ENCODE assay signal across 21 cellular contexts in the genomic region with DNA sequence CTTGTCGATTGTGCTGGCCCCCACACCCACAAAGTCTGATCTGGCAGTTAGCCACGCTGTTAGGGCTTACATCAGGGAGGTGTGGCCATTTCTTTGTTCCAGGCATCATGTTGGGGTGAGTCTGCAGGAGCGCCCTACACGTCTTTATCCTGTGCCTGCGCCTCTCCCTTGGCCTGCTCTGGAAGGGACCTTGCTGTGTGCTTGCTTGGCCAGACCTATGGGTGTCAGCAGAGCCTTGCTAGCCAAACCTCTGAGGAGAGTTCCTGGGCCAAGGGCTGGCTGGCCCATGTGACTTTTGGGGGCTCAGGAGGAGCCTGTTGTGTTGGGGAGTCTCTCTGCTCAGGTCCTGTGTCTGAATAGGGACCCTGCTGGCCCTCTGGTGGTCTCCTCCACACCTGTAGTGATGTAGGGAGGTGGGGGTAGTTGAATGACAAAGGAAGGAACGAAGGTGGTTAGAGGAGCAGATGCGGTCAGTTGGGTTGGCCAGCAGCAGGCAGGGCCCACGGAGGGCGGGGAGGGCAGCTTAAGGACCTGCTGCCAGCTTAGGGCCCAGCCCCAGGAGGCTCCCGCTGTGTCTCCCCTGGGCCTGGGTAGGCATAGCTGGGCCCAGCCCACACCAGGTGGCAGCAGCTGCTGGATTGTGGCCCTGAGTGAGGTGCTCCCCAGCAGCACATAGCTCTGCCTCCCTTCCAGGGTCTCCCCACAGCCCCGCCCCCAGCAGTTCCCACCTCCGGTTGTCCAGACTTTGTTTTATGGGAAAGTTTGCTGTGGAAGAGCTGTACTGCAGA. TPM values are rescaled to one million over a fixed set of nuclear protein-coding genes. Genes with fewer than 3 reads are reported as not detected.
"Had no signal": no experiment of that assay in that cellular context is flagged by ENCODE, and none has a peak within 500 bp of the region (broad histone marks: within the 10 kb centered on the region; RNA-seq: fewer than 3 reads in every experiment).

No MANE protein-coding gene starts in this region.

- H3K4me1 ChIP-seq: body of pancreas, colonic mucosa, vagina had no signal

- H3K9me3 ChIP-seq: body of pancreas, colonic mucosa, vagina had no signal

- H3K4me3 Mint-ChIP-seq: activated T-helper 17 cell treated with anti-CD3 and anti-CD28 coated beads, Interleukin-2, amount 50 U/mL, for 72 hours; stimulated activated naive CD8-positive, alpha-beta T cell treated with anti-CD3 and anti-CD28 coated beads, Interleukin-15, Interleukin-2, amounts not matched to agents 100 ng/mL and 50 ng/mL, for 24 hours; T-helper 1 cell treated with Interleukin-12 subunit alpha and Interleukin-12 subunit beta and Interleukin-4 antibody, amounts not matched to agents 30 μg/mL and 1 μg/mL, for 36 hours had no signal

- H3K27me3 Mint-ChIP-seq: activated T-helper 17 cell treated with anti-CD3 and anti-CD28 coated beads, Interleukin-2, amount 50 U/mL, for 72 hours; progenitor cell of endocrine pancreas; stimulated activated naive CD8-positive, alpha-beta T cell treated with anti-CD3 and anti-CD28 coated beads, Interleukin-15, Interleukin-2, amounts not matched to agents 100 ng/mL and 50 ng/mL, for 24 hours had no signal

- H3K4me3 ChIP-seq: body of pancreas, colonic mucosa, vagina had no signal

- DNase-seq: activated CD4-positive, alpha-beta T cell treated with anti-CD3 and anti-CD28 coated beads for 1 hour; activated naive CD4-positive, alpha-beta T cell; activated T-cell treated with anti-CD3 and anti-CD28 coated beads for 4 hours; body of pancreas; caudate nucleus; colonic mucosa; foreskin fibroblast; hippocampal formation; islet precursor cell; midbrain; stimulated activated CD4-positive, alpha-beta T cell treated with anti-CD3 and anti-CD28 coated beads, Interleukin-2, amount 100 ng/mL, for 24 hours; trophoblast cell had no signal

- H3K27me3 ChIP-seq: body of pancreas, colonic mucosa, vagina had no signal

- H3K9me3 Mint-ChIP-seq: activated T-helper 17 cell treated with anti-CD3 and anti-CD28 coated beads, Interleukin-2, amount 50 U/mL, for 72 hours; stimulated activated naive CD8-positive, alpha-beta T cell treated with anti-CD3 and anti-CD28 coated beads, Interleukin-15, Interleukin-2, amounts not matched to agents 100 ng/mL and 50 ng/mL, for 24 hours; T-helper 1 cell treated with Interleukin-12 subunit alpha and Interleukin-12 subunit beta and Interleukin-4 antibody, amounts not matched to agents 30 μg/mL and 1 μg/mL, for 36 hours had no signal

- ATAC-seq: activated T-helper 17 cell treated with anti-CD3 and anti-CD28 coated beads, Interleukin-2, amount 50 U/mL, for 72 hours; body of pancreas; left lobe of liver had no signal

- H3K27ac Mint-ChIP-seq: activated T-helper 17 cell treated with anti-CD3 and anti-CD28 coated beads, Interleukin-2, amount 50 U/mL, for 72 hours; progenitor cell of endocrine pancreas; stimulated activated naive CD8-positive, alpha-beta T cell treated with anti-CD3 and anti-CD28 coated beads, Interleukin-15, Interleukin-2, amounts not matched to agents 100 ng/mL and 50 ng/mL, for 24 hours; T-helper 1 cell treated with Interleukin-12 subunit alpha and Interleukin-12 subunit beta and Interleukin-4 antibody, amounts not matched to agents 30 μg/mL and 1 μg/mL, for 36 hours had no signal

- H3K27ac ChIP-seq: body of pancreas, colonic mucosa, vagina had no signal

- H3K36me3 ChIP-seq: colonic mucosa had no signal

RNA-seq across cellular contexts. Expression of gene CCDC116, which starts 41.2 kb away (rescaled TPM):
- total RNA-seq: lung microvascular endothelial cell, skeletal muscle tissue, temporal lobe, vagina had no signal
